In genomic region chr5:133344266-133344665, GRCh38 we compare ENCODE assay signal across 25 cellular contexts.
"Had no signal": no experiment of that assay in that cellular context is flagged by ENCODE, and none has a peak within 500 bp of the region (broad histone marks: within the 10 kb centered on the region; RNA-seq: fewer than 3 reads in every experiment).

No MANE protein-coding gene starts in this region.

- H3K9me3 Mint-ChIP-seq: effector memory CD8-positive, alpha-beta T cell; natural killer cell treated with Interleukin-12 subunit alpha and Interleukin-12 subunit beta and Interleukin-15 and Interleukin-18, amount 100 ng/mL, for 72 hours; type B pancreatic cell had no signal

- H3K9me3 ChIP-seq: gastrocnemius medialis, heart left ventricle, mucosa of descending colon, neutrophil, pancreas, sigmoid colon, testis, uterus had no signal

- H3K4me2 ChIP-seq: hepatocyte had no signal

- H3K4me3 Mint-ChIP-seq: effector memory CD8-positive, alpha-beta T cell; mesothelial cell of epicardium; naive B cell; natural killer cell treated with Interleukin-12 subunit alpha and Interleukin-12 subunit beta and Interleukin-15 and Interleukin-18, amount 100 ng/mL, for 72 hours; neural crest cell; stimulated activated memory B cell treated with anti-CD40 and anti-IgM and Interleukin-4, amounts not matched to agents 10 μg/mL and 1 μg/mL and 100 μg/mL, for 72 hours; type B pancreatic cell had no signal

- DNase-seq: cortex of kidney; effector memory CD8-positive, alpha-beta T cell; gastrocnemius medialis; heart left ventricle; mesenchymal stem cell; mucosa of descending colon; naive B cell; pancreas; right cardiac atrium; sigmoid colon; stimulated activated CD4-positive, alpha-beta T cell treated with anti-CD3 and anti-CD28 coated beads, Interleukin-4, amount 100 ng/mL, for 4 hours; stimulated activated naive CD8-positive, alpha-beta T cell treated with anti-CD3 and anti-CD28 coated beads, Interleukin-15, Interleukin-2, amounts not matched to agents 100 U/mL and 50 U/mL, for 24 hours; substantia nigra; testis; tibial artery; uterus had no signal

- H3K36me3 ChIP-seq: gastrocnemius medialis, heart left ventricle, neutrophil, pancreas, sigmoid colon, tibial artery, uterus had no signal

- H3K4me1 Mint-ChIP-seq: naive B cell had no signal

- H3K4me1 ChIP-seq: gastrocnemius medialis, heart left ventricle, pancreas, sigmoid colon, testis, tibial artery, uterus had no signal

- H3K79me2 ChIP-seq: hepatocyte had no signal

- H2AFZ ChIP-seq: hepatocyte had no signal

- H3K27me3 ChIP-seq: gastrocnemius medialis, hepatocyte, neutrophil, pancreas, testis, uterus had no signal

- H3K36me3 Mint-ChIP-seq: naive B cell; natural killer cell treated with Interleukin-12 subunit alpha and Interleukin-12 subunit beta and Interleukin-15 and Interleukin-18, amount 100 ng/mL, for 72 hours; stimulated activated memory B cell treated with anti-CD40 and anti-IgM and Interleukin-4, amounts not matched to agents 10 μg/mL and 1 μg/mL and 100 μg/mL, for 72 hours; type B pancreatic cell had no signal

- H3K27ac ChIP-seq: gastrocnemius medialis, heart left ventricle, hepatocyte, neutrophil, pancreas, sigmoid colon, testis, tibial artery, uterus had no signal

- ATAC-seq: effector memory CD8-positive, alpha-beta T cell; gastrocnemius medialis; heart left ventricle; left lobe of liver; mucosa of descending colon; natural killer cell treated with Interleukin-12 subunit alpha and Interleukin-12 subunit beta and Interleukin-15 and Interleukin-18, amount 100 ng/mL, for 72 hours; pancreas; right cardiac atrium; stimulated activated memory B cell treated with anti-CD40 and anti-IgM and Interleukin-4, amounts not matched to agents 10 μg/mL and 1 μg/mL and 100 μg/mL, for 72 hours; stimulated activated naive CD8-positive, alpha-beta T cell treated with anti-CD3 and anti-CD28 coated beads, Interleukin-15, Interleukin-2, amounts not matched to agents 100 U/mL and 50 U/mL, for 24 hours had no signal

- H3K4me3 ChIP-seq: gastrocnemius medialis, heart left ventricle, hepatocyte, lung, mucosa of descending colon, pancreas, sigmoid colon, testis, tibial artery, uterus had no signal

- H3K27ac Mint-ChIP-seq: mesothelial cell of epicardium; naive B cell; natural killer cell treated with Interleukin-12 subunit alpha and Interleukin-12 subunit beta and Interleukin-15 and Interleukin-18, amount 100 ng/mL, for 72 hours; stimulated activated memory B cell treated with anti-CD40 and anti-IgM and Interleukin-4, amounts not matched to agents 10 μg/mL and 1 μg/mL and 100 μg/mL, for 72 hours; type B pancreatic cell had no signal
